In genomic region chr2:170530803-170531564, GRCh38 we compare ENCODE assay signal across 12 cellular contexts.
DNase-seq lines count a peak whose midpoint lies in the region; ATAC-seq, FAIRE-seq and TF ChIP-seq lines count a peak whose summit lies in the region.
"Had no signal": no experiment of that assay in that cellular context is flagged by ENCODE, and none has a peak within 500 bp of the region (broad histone marks: within the 10 kb centered on the region; RNA-seq: fewer than 3 reads in every experiment).

No MANE protein-coding gene starts in this region.

- H3K36me3 Mint-ChIP-seq in astrocyte (ENCODE audit: low read depth, unreplicated experiment) (no peaks in the 10 kb centered on the region), neural progenitor cell (peaks cover 2% of the 10 kb centered on the region)

- H3F3A ChIP-seq in neural progenitor cell (ENCODE audit: low read depth) = no peaks in the 10 kb centered on the region

- intact Hi-C loops in left ventricle myocardium superior (cut with micrococcal nuclease) = no loop called here
- intact Hi-C loops in Right ventricle myocardium superior (cut with DNase I) = no loop called here
- intact Hi-C loops in vagina (cut with DNase I) = no loop called here

- no peak overlapping the region for H3K9ac ChIP-seq in astrocyte (ENCODE audit: low read length)
- H3K9ac ChIP-seq in neural progenitor cell = no peak overlapping the region

- H3K4me1 Mint-ChIP-seq in astrocyte (ENCODE audit: low read depth, unreplicated experiment) = peaks cover 15% of the 10 kb centered on the region
- peaks cover 20% of the 10 kb centered on the region for H3K4me1 Mint-ChIP-seq in neural progenitor cell
- H3K4me1 Mint-ChIP-seq: activated T-helper 17 cell treated with anti-CD3 and anti-CD28 coated beads, Interleukin-2, amount 50 U/mL, for 72 hours had no signal

- H3K9me3 Mint-ChIP-seq in astrocyte (ENCODE audit: unreplicated experiment) (peaks cover 2% of the 10 kb centered on the region), neural progenitor cell (peaks cover 2% of the 10 kb centered on the region)
- H3K9me3 Mint-ChIP-seq: activated T-helper 17 cell treated with anti-CD3 and anti-CD28 coated beads, Interleukin-2, amount 50 U/mL, for 72 hours; T-helper 2 cell treated with Interferon-gamma antibody and Interleukin-4, amounts not matched to agents 5 μg/mL and 100 μg/mL, for 36 hours had no signal

- no peaks in the 10 kb centered on the region for H3K27me3 ChIP-seq in astrocyte (ENCODE audit: insufficient read depth, low read length)
- no peaks in the 10 kb centered on the region for H3K27me3 ChIP-seq in neural progenitor cell
- H3K27me3 ChIP-seq in vagina = no peaks in the 10 kb centered on the region

- no peak overlapping the region for H3K27ac Mint-ChIP-seq in astrocyte (ENCODE audit: unreplicated experiment)
- H3K27ac Mint-ChIP-seq in neural progenitor cell = peak overlapping the region; percentile 7
- H3K27ac Mint-ChIP-seq: activated T-helper 17 cell treated with anti-CD3 and anti-CD28 coated beads, Interleukin-2, amount 50 U/mL, for 72 hours; T-helper 2 cell treated with Interferon-gamma antibody and Interleukin-4, amounts not matched to agents 5 μg/mL and 100 μg/mL, for 36 hours had no signal

- no peak for FAIRE-seq in astrocyte (lab: Jason Lieb, UNC)

- H3K4me1 ChIP-seq in astrocyte (ENCODE audit: insufficient read depth, low read length) (peaks cover 10% of the 10 kb centered on the region), neural progenitor cell (peaks cover 16% of the 10 kb centered on the region), vagina (peaks cover 19% of the 10 kb centered on the region)

- no peak overlapping the region for H3K27ac ChIP-seq in astrocyte (ENCODE audit: low read depth, low read length)
- H3K27ac ChIP-seq in neural progenitor cell = no peak overlapping the region
- peak overlapping the region; percentile 31 for H3K27ac ChIP-seq in vagina

- ATAC-seq in left ventricle myocardium superior (peak; percentile 10), Right ventricle myocardium superior (ENCODE audit: poor library complexity) (no peak), GM18505 (IDR thresholded peaks at IDR 0.05; ENCODE audit: unreplicated experiment) (no peak), left lobe of liver (no peak)
- ATAC-seq: activated CD4-positive, CD25-positive, alpha-beta regulatory T cell treated with anti-CD3 and anti-CD28 coated beads, Interleukin-2, amount 50 U/mL, for 24 hours; activated T-helper 17 cell treated with anti-CD3 and anti-CD28 coated beads, Interleukin-2, amount 50 U/mL, for 72 hours had no signal

- no peaks in the 10 kb centered on the region for H4K20me1 ChIP-seq in astrocyte (ENCODE audit: insufficient read depth, low read length)
- no peaks in the 10 kb centered on the region for H4K20me1 ChIP-seq in neural progenitor cell (ENCODE audit: low read depth)

- DNase-seq in left ventricle myocardium superior = no peak
- DNase-seq in Right ventricle myocardium superior = no peak
- DNase-seq in astrocyte (ENCODE audit: low read depth) = no peak
- no peak for DNase-seq in neural progenitor cell (ENCODE audit: low spot score)
- DNase-seq in vagina (ENCODE audit: extremely low spot score in 2 of 2) = no peak
- DNase-seq in stimulated activated naive CD4-positive, alpha-beta T cell treated with Interleukin-2 at 50 U/mL for 16 hours (lab: John Stamatoyannopoulos, UW) = no peak
- DNase-seq in left lobe of liver (ENCODE audit: low spot score) = no peak
- DNase-seq: cerebellar nuclear complex had no signal

- H3K4me2 ChIP-seq in astrocyte (ENCODE audit: low read length) (peak overlapping the region; percentile 54), neural progenitor cell (peak overlapping the region; percentile 53)

- H3K36me3 ChIP-seq in astrocyte (ENCODE audit: insufficient read depth, low read length) (no peaks in the 10 kb centered on the region), neural progenitor cell (no peaks in the 10 kb centered on the region), vagina (no peaks in the 10 kb centered on the region)

- H3K79me2 ChIP-seq in astrocyte (ENCODE audit: insufficient read depth, low read length) (no peaks in the 10 kb centered on the region), neural progenitor cell (ENCODE audit: low read depth) (no peaks in the 10 kb centered on the region)

- H3K4me3 ChIP-seq in astrocyte (ENCODE audit: insufficient read depth, low read depth, low read length) = no peak overlapping the region
- no peak overlapping the region for H3K4me3 ChIP-seq in neural progenitor cell
- no peak overlapping the region for H3K4me3 ChIP-seq in vagina

- peaks cover 4% of the 10 kb centered on the region for H3K27me3 Mint-ChIP-seq in astrocyte (ENCODE audit: low read depth, unreplicated experiment)
- H3K27me3 Mint-ChIP-seq in neural progenitor cell (ENCODE audit: insufficient read depth, low read depth) = no peaks in the 10 kb centered on the region

- H3K9me3 ChIP-seq in astrocyte (ENCODE audit: insufficient read depth, low read depth, low read length) = no peaks in the 10 kb centered on the region
- no peaks in the 10 kb centered on the region for H3K9me3 ChIP-seq in neural progenitor cell (ENCODE audit: low read depth)
- no peaks in the 10 kb centered on the region for H3K9me3 ChIP-seq in vagina

- H2AFZ ChIP-seq in astrocyte (ENCODE audit: low read depth, low read length) = no peak overlapping the region
- H2AFZ ChIP-seq in neural progenitor cell (replicated peaks) = peak overlapping the region; percentile 96

- no peak for TF ChIP-seq CTCF in astrocyte (IDR thresholded peaks at IDR 0.05; ENCODE audit: insufficient read depth, low read depth, low read length)
- TF ChIP-seq CTCF in neural progenitor cell (IDR thresholded peaks at IDR 0.05) = no peak
- no peak for TF ChIP-seq CTCF in vagina (IDR thresholded peaks at IDR 0.05)

- TF ChIP-seq POLR2A in vagina (IDR thresholded peaks at IDR 0.05) = no peak
- TF ChIP-seq POLR2A in GM18505 (IDR thresholded peaks at IDR 0.05; ENCODE audit: borderline replicate concordance, extremely low read depth, insufficient read depth, insufficient read length) = no peak

- H3K4me3 Mint-ChIP-seq in astrocyte (ENCODE audit: unreplicated experiment) (no peak overlapping the region), neural progenitor cell (no peak overlapping the region)
- H3K4me3 Mint-ChIP-seq: activated T-helper 17 cell treated with anti-CD3 and anti-CD28 coated beads, Interleukin-2, amount 50 U/mL, for 72 hours; T-helper 2 cell treated with Interferon-gamma antibody and Interleukin-4, amounts not matched to agents 5 μg/mL and 100 μg/mL, for 36 hours had no signal
